ENCODE assay signal across 1 cellular context in the genomic region with DNA sequence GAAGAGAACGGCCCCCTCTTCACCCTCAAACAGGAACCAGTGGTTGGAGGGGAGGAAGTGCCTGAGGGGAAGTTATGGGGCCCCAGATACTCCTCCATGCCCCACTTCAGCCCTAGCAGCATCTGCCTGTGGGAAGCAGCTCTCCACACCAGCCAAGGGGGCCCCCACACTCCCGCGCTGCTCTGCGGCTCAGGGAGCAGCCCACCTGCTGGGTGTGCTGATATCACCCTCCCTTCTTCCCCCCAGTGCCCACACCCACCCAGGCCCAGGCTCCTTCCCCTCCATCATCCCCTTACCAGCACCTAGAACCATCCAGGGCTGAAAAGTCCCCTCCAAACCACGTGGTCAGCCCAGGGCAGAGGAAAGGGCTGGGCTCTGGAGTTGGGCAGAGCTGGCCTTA.
TF ChIP-seq lines count a peak whose summit lies in the region.

No MANE protein-coding gene starts in this region.

TF ChIP-seq in HEK293, 187 proteins besides CTCF, POLR2A, EP300 and RAD21 (continued from another document):
- TF ChIP-seq EGR2 (tag by site-specific recombination; IDR thresholded peaks at IDR 0.05; ENCODE audit: low read depth) (peak; percentile 54; the same call in 1 of the 2 replicates), GLI4 (tag by site-specific recombination; IDR thresholded peaks at IDR 0.05) (no peak)
